In the genomic region with DNA sequence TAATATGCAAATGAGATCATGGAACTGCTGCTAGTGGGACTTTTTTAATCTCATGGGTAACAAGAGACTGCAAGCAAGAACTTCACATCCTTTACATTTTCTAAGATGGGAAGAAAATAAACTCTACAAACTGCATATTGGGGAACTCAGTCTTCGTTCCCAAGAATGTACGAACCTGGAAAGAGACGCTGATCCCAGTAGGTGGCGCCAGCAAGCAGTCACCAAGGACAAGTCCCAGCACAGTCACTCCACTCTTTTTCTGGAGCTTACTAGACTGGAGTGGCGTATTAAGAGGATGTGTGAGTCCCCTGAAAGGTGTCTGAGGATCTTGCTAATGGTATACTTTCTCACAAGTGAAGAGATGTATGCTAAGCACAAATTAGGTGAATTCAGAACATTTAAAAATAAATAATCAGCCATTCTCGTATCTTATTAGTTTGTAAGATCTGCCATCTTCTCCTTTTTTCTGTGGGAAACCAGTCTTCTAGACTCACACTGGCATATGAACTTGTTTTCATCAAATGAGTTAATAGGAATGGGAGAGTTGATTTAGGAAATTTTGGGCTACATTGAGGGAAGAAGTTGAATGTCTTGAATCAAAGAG, we compare ENCODE assay signal across 8 cellular contexts. TPM values are rescaled to one million over a fixed set of nuclear protein-coding genes. Genes with fewer than 3 reads are reported as not detected.
DNase-seq lines count a peak whose midpoint lies in the region; ATAC-seq, FAIRE-seq and TF ChIP-seq lines count a peak whose summit lies in the region.

No MANE protein-coding gene starts in this region.

- no peak overlapping the region for H2AFZ ChIP-seq in OCI-LY3 (ENCODE audit: low read depth, low read length)

- H3K9me3 ChIP-seq in A673 (ENCODE audit: low read depth, low read length, poor library complexity, severe bottlenecking) = no peaks in the 10 kb centered on the region
- H3K9me3 ChIP-seq in OCI-LY3 (ENCODE audit: insufficient read depth, low read length) = no peaks in the 10 kb centered on the region
- no peaks in the 10 kb centered on the region for H3K9me3 ChIP-seq in psoas muscle

- FAIRE-seq in GM18507 (lab: Jason Lieb, UNC) = peak; percentile 76

- H3K79me2 ChIP-seq in OCI-LY3 (ENCODE audit: low read length) = no peaks in the 10 kb centered on the region

- peak; percentile 77 for DNase-seq in A673 (ENCODE audit: low spot score)
- peak; percentile 22 for DNase-seq in GM18507 (ENCODE audit: extremely low spot score, insufficient read length, low read depth)
- DNase-seq in KBM-7 = peak; percentile 63
- DNase-seq in activated T-helper 9 cell treated with anti-CD3 and anti-CD28 coated beads, Interleukin-2, amount 50 U/mL, for 16 hours (ENCODE audit: low read depth) = peak; percentile 10
- DNase-seq in glutamatergic neuron = peak; percentile 85
- peak; percentile 49 to 68 for DNase-seq in psoas muscle
- DNase-seq in cortex of kidney (lab: John Stamatoyannopoulos, UW) = no peak

- H3K4me2 ChIP-seq in OCI-LY3 (ENCODE audit: low read length) = peak overlapping the region; percentile 24

- ATAC-seq in psoas muscle = peak in 1 of 4 donors; percentile 48

- peaks cover 4% of the 10 kb centered on the region for H3K27me3 Mint-ChIP-seq in glutamatergic neuron (ENCODE audit: unreplicated experiment)

- no TSS peak for BruUV-seq in A673 (replicated peaks; lab: Mats Ljungman, UMichigan)

- 19 to 29% (median 26%) methylated on average over 6 of the region's 6 CpGs for WGBS in psoas muscle, 3 donors

- no peak overlapping the region for H3K27ac ChIP-seq in A673 (ENCODE audit: low read depth, low read length, poor library complexity, severe bottlenecking)
- H3K27ac ChIP-seq in OCI-LY3 (ENCODE audit: low read length) = no peak overlapping the region
- no peak overlapping the region for H3K27ac ChIP-seq in psoas muscle

- in situ Hi-C loops in KBM-7 (cut with MboI; ENCODE audit: low pct_unique_long_range_greater_than_20kb, low sequenced_read_pairs) = loop anchor here (25.0 kb wide), 1 partner anchor 327 kb away; no protein-coding TSS in a partner anchor

- H3K4me3 Mint-ChIP-seq in glutamatergic neuron (ENCODE audit: unreplicated experiment) = no peak overlapping the region

- no peaks in the 10 kb centered on the region for H3K4me1 Mint-ChIP-seq in glutamatergic neuron (ENCODE audit: low read depth, unreplicated experiment)

- TF ChIP-seq CTCF in A673 (conservative IDR thresholded peaks at IDR 0.05; ENCODE audit: low read depth, low read length) = peak; percentile 90
- TF ChIP-seq CTCF in OCI-LY3 (IDR thresholded peaks at IDR 0.05; ENCODE audit: low read depth, low read length) = peak; percentile 85
- peak; percentile 75 for TF ChIP-seq CTCF in glutamatergic neuron (IDR thresholded peaks at IDR 0.05; ENCODE audit: partially characterized antibody, unreplicated experiment)
- TF ChIP-seq CTCF in psoas muscle (IDR thresholded peaks at IDR 0.05) = peak; percentile 51

- no peak overlapping the region for H3K27ac Mint-ChIP-seq in glutamatergic neuron (ENCODE audit: unreplicated experiment)

- H3K36me3 Mint-ChIP-seq in glutamatergic neuron (ENCODE audit: unreplicated experiment) = no peaks in the 10 kb centered on the region

- H3K9me3 Mint-ChIP-seq in glutamatergic neuron (ENCODE audit: unreplicated experiment) = no peaks in the 10 kb centered on the region

- no peak overlapping the region for H3K9ac ChIP-seq in OCI-LY3 (ENCODE audit: low read length)

- no peaks in the 10 kb centered on the region for H4K20me1 ChIP-seq in OCI-LY3 (ENCODE audit: insufficient read depth, low read length)

- H3K36me3 ChIP-seq in A673 (ENCODE audit: insufficient read depth, low read length, poor library complexity, severe bottlenecking) (no peaks in the 10 kb centered on the region), OCI-LY3 (replicated peaks; ENCODE audit: low read depth, low read length) (no peaks in the 10 kb centered on the region), psoas muscle (ENCODE audit: insufficient read depth in 1 of 2, low read depth in 1 of 2) (no peaks in the 10 kb centered on the region)

- no peaks in the 10 kb centered on the region for H3K4me1 ChIP-seq in A673 (ENCODE audit: insufficient read depth, low read length, poor library complexity, severe bottlenecking)
- H3K4me1 ChIP-seq in OCI-LY3 (ENCODE audit: low read length) = peaks cover 5% of the 10 kb centered on the region
- no peaks in the 10 kb centered on the region for H3K4me1 ChIP-seq in psoas muscle

- H3K4me3 ChIP-seq in A673 (ENCODE audit: low read depth, low read length, poor library complexity, severe bottlenecking) (no peak overlapping the region), OCI-LY3 (ENCODE audit: low read length) (no peak overlapping the region), psoas muscle (no peak overlapping the region)

- intact Hi-C loops in A673 (cut with micrococcal nuclease; ENCODE audit: unreplicated experiment) = loop anchor here (5.0 kb wide), 1 partner anchor 1512 kb away; no protein-coding TSS in a partner anchor
- intact Hi-C loops in psoas muscle (cut with DNase I) = loop anchor here (5.0 to 10.0 kb wide), 3 partner anchors 97 to 1515 kb away; no protein-coding TSS in a partner anchor

- CTCF ChIA-PET in A673 (lab: Charles Lee) = interaction anchor here (0.5 to 1.0 kb wide), 4 partner anchors 12 to 581 kb away, joined by 3 to 4 read pairs (median 4); no protein-coding TSS in a partner anchor

- POLR2A ChIA-PET in A673 (lab: Charles Lee; ENCODE audit: low non-redundant PET) = no interaction called here

- H3K27me3 ChIP-seq in A673 (replicated peaks; ENCODE audit: insufficient read depth, low read depth, low read length, poor library complexity) (peaks cover 28% of the 10 kb centered on the region), OCI-LY3 (ENCODE audit: low read depth, low read length) (peaks cover 45% of the 10 kb centered on the region), psoas muscle (ENCODE audit: insufficient read depth in 3 of 3, low read length in 2 of 3) (no peaks in the 10 kb centered on the region)

RNA-seq across cellular contexts. Expression of gene PUM3, which starts 16.0 kb away (rescaled TPM):
- total RNA-seq in A673 (2021) = 95.7 and 102 TPM in 2 replicates
- 33.4 TPM for total RNA-seq in glutamatergic neuron (ENCODE audit: unreplicated experiment)
- 10 to 100 TPM in 3 of 4 donors, 1 to 10 TPM in 1; 9.3 to 27.9 (median 22.5) TPM for total RNA-seq in psoas muscle
- 10 to 100 TPM; 18.9 to 39.4 (median 20.8) TPM for polyA plus RNA-seq in psoas muscle
